ENCODE assay signal across 2 cellular contexts in the genomic region with DNA sequence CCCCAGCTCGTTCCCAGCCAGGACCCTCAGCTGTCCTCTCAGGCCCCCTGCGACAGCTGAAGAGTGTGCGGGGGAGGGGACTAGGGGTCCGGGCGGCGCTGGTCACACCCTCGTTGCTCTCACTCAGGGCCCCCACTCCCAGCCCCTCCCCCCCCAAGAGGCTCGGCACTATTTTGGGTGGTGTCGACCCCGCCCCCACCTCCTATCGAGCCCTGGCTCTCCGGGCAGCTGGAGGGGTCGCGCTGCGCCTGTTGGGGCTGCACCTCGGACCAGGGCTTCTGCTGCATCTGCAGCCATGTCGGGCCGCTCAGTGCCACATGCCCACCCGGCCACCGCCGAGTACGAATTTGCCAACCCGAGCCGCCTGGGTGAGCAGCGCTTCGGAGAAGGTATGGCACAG.
TF ChIP-seq lines count a peak whose summit lies in the region.

A gene with protein sequence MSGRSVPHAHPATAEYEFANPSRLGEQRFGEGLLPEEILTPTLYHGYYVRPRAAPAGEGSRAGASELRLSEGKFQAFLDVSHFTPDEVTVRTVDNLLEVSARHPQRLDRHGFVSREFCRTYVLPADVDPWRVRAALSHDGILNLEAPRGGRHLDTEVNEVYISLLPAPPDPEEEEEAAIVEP (plus strand): TSS at position 200 of the 400 bp plus-strand sequence. CDS start 96 bp downstream, at position 296.

TF ChIP-seq in H1, 55 proteins besides CTCF, POLR2A, EP300 and RAD21:
- no peak for TF ChIP-seq HDAC6 (IDR thresholded peaks at IDR 0.05; ENCODE audit: low read depth, low read length)
- TF ChIP-seq, protein P1, sequence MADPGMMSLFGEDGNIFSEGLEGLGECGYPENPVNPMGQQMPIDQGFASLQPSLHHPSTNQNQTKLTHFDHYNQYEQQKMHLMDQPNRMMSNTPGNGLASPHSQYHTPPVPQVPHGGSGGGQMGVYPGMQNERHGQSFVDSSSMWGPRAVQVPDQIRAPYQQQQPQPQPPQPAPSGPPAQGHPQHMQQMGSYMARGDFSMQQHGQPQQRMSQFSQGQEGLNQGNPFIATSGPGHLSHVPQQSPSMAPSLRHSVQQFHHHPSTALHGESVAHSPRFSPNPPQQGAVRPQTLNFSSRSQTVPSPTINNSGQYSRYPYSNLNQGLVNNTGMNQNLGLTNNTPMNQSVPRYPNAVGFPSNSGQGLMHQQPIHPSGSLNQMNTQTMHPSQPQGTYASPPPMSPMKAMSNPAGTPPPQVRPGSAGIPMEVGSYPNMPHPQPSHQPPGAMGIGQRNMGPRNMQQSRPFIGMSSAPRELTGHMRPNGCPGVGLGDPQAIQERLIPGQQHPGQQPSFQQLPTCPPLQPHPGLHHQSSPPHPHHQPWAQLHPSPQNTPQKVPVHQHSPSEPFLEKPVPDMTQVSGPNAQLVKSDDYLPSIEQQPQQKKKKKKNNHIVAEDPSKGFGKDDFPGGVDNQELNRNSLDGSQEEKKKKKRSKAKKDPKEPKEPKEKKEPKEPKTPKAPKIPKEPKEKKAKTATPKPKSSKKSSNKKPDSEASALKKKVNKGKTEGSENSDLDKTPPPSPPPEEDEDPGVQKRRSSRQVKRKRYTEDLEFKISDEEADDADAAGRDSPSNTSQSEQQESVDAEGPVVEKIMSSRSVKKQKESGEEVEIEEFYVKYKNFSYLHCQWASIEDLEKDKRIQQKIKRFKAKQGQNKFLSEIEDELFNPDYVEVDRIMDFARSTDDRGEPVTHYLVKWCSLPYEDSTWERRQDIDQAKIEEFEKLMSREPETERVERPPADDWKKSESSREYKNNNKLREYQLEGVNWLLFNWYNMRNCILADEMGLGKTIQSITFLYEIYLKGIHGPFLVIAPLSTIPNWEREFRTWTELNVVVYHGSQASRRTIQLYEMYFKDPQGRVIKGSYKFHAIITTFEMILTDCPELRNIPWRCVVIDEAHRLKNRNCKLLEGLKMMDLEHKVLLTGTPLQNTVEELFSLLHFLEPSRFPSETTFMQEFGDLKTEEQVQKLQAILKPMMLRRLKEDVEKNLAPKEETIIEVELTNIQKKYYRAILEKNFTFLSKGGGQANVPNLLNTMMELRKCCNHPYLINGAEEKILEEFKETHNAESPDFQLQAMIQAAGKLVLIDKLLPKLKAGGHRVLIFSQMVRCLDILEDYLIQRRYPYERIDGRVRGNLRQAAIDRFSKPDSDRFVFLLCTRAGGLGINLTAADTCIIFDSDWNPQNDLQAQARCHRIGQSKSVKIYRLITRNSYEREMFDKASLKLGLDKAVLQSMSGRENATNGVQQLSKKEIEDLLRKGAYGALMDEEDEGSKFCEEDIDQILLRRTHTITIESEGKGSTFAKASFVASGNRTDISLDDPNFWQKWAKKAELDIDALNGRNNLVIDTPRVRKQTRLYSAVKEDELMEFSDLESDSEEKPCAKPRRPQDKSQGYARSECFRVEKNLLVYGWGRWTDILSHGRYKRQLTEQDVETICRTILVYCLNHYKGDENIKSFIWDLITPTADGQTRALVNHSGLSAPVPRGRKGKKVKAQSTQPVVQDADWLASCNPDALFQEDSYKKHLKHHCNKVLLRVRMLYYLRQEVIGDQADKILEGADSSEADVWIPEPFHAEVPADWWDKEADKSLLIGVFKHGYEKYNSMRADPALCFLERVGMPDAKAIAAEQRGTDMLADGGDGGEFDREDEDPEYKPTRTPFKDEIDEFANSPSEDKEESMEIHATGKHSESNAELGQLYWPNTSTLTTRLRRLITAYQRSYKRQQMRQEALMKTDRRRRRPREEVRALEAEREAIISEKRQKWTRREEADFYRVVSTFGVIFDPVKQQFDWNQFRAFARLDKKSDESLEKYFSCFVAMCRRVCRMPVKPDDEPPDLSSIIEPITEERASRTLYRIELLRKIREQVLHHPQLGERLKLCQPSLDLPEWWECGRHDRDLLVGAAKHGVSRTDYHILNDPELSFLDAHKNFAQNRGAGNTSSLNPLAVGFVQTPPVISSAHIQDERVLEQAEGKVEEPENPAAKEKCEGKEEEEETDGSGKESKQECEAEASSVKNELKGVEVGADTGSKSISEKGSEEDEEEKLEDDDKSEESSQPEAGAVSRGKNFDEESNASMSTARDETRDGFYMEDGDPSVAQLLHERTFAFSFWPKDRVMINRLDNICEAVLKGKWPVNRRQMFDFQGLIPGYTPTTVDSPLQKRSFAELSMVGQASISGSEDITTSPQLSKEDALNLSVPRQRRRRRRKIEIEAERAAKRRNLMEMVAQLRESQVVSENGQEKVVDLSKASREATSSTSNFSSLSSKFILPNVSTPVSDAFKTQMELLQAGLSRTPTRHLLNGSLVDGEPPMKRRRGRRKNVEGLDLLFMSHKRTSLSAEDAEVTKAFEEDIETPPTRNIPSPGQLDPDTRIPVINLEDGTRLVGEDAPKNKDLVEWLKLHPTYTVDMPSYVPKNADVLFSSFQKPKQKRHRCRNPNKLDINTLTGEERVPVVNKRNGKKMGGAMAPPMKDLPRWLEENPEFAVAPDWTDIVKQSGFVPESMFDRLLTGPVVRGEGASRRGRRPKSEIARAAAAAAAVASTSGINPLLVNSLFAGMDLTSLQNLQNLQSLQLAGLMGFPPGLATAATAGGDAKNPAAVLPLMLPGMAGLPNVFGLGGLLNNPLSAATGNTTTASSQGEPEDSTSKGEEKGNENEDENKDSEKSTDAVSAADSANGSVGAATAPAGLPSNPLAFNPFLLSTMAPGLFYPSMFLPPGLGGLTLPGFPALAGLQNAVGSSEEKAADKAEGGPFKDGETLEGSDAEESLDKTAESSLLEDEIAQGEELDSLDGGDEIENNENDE (IDR thresholded peaks at IDR 0.05; ENCODE audit: insufficient replicate concordance, low read length) = no peak
- TF ChIP-seq RXRA (IDR thresholded peaks at IDR 0.05; ENCODE audit: insufficient read depth, low read depth, low read length) = no peak
- no peak for TF ChIP-seq FOSL1 (IDR thresholded peaks at IDR 0.05; ENCODE audit: insufficient read depth, low read depth, low read length)
- TF ChIP-seq KDM4A (IDR thresholded peaks at IDR 0.05; ENCODE audit: low read depth, low read length, severe bottlenecking) = no peak
- no peak for TF ChIP-seq CEBPB (IDR thresholded peaks at IDR 0.05; ENCODE audit: low read depth, low read length)
- no peak for TF ChIP-seq TAF1 (IDR thresholded peaks at IDR 0.05; ENCODE audit: low read depth, low read length)
- no peak for TF ChIP-seq KDM5A (IDR thresholded peaks at IDR 0.05; ENCODE audit: low read length)
- TF ChIP-seq TEAD4 (IDR thresholded peaks at IDR 0.05; ENCODE audit: low read depth, low read length) = no peak
- no peak for TF ChIP-seq RNF2 (IDR thresholded peaks at IDR 0.05; ENCODE audit: borderline replicate concordance, low read depth, low read length, missing control alignments, poor library complexity, severe bottlenecking)
- TF ChIP-seq SIX5 (IDR thresholded peaks at IDR 0.05; ENCODE audit: low read depth, low read length) = no peak
- TF ChIP-seq SRF (IDR thresholded peaks at IDR 0.05; ENCODE audit: low read depth, low read length) = no peak
- TF ChIP-seq JUN (IDR thresholded peaks at IDR 0.05; ENCODE audit: low read depth, low read length) = no peak
- TF ChIP-seq CHD1 (IDR thresholded peaks at IDR 0.05; ENCODE audit: low read depth, low read length) = no peak
- no peak for TF ChIP-seq PHF8 (conservative IDR thresholded peaks at IDR 0.05; ENCODE audit: low read depth, low read length)

TF ChIP-seq in liver, 16 proteins besides CTCF, POLR2A, EP300 and RAD21:
- TF ChIP-seq, protein P2, sequence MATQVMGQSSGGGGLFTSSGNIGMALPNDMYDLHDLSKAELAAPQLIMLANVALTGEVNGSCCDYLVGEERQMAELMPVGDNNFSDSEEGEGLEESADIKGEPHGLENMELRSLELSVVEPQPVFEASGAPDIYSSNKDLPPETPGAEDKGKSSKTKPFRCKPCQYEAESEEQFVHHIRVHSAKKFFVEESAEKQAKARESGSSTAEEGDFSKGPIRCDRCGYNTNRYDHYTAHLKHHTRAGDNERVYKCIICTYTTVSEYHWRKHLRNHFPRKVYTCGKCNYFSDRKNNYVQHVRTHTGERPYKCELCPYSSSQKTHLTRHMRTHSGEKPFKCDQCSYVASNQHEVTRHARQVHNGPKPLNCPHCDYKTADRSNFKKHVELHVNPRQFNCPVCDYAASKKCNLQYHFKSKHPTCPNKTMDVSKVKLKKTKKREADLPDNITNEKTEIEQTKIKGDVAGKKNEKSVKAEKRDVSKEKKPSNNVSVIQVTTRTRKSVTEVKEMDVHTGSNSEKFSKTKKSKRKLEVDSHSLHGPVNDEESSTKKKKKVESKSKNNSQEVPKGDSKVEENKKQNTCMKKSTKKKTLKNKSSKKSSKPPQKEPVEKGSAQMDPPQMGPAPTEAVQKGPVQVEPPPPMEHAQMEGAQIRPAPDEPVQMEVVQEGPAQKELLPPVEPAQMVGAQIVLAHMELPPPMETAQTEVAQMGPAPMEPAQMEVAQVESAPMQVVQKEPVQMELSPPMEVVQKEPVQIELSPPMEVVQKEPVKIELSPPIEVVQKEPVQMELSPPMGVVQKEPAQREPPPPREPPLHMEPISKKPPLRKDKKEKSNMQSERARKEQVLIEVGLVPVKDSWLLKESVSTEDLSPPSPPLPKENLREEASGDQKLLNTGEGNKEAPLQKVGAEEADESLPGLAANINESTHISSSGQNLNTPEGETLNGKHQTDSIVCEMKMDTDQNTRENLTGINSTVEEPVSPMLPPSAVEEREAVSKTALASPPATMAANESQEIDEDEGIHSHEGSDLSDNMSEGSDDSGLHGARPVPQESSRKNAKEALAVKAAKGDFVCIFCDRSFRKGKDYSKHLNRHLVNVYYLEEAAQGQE (IDR thresholded peaks at IDR 0.05) = no peak
- TF ChIP-seq JUND (IDR thresholded peaks at IDR 0.05) = no peak
- TF ChIP-seq FOXA2 (IDR thresholded peaks at IDR 0.05) = no peak
- no peak for TF ChIP-seq GABPA (IDR thresholded peaks at IDR 0.05 in 1 of 2, conservative IDR thresholded peaks at IDR 0.05 in 1 of 2)
- TF ChIP-seq, protein P3, sequence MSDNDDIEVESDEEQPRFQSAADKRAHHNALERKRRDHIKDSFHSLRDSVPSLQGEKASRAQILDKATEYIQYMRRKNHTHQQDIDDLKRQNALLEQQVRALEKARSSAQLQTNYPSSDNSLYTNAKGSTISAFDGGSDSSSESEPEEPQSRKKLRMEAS (IDR thresholded peaks at IDR 0.05) = no peak
- TF ChIP-seq, protein P4, sequence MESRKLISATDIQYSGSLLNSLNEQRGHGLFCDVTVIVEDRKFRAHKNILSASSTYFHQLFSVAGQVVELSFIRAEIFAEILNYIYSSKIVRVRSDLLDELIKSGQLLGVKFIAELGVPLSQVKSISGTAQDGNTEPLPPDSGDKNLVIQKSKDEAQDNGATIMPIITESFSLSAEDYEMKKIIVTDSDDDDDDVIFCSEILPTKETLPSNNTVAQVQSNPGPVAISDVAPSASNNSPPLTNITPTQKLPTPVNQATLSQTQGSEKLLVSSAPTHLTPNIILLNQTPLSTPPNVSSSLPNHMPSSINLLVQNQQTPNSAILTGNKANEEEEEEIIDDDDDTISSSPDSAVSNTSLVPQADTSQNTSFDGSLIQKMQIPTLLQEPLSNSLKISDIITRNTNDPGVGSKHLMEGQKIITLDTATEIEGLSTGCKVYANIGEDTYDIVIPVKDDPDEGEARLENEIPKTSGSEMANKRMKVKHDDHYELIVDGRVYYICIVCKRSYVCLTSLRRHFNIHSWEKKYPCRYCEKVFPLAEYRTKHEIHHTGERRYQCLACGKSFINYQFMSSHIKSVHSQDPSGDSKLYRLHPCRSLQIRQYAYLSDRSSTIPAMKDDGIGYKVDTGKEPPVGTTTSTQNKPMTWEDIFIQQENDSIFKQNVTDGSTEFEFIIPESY (IDR thresholded peaks at IDR 0.05) = no peak
